Comparison of ENCODE assay signal across 5 cellular contexts in the genomic region with DNA sequence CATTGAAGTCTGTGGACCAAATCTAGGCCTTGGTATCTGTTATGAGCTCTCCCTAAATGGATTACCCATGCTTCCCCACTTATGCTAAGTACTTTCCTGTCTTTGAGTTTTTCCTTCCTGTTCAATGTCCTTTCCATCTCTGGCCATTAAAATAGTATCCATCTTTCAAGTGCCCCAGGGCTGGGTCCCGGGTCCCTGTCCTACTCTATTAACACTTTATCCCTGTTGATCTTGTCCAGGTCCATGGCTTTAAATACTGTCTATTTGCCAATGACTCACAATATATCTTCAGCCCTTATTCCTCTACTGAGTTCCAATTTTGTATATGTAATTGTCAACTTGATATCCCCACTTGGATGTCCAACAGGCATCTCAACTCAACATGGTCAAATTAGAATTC.
"Had no signal": no experiment of that assay in that cellular context is flagged by ENCODE, and none has a peak within 500 bp of the region (broad histone marks: within the 10 kb centered on the region; RNA-seq: fewer than 3 reads in every experiment).

No MANE protein-coding gene starts in this region.

- H3K4me3 Mint-ChIP-seq: GM23338, H9 had no signal

- H3K9me3 Mint-ChIP-seq: GM23338 had no signal

- H3K27ac Mint-ChIP-seq: GM23338, H9 had no signal

- ATAC-seq: GM23338, K562 had no signal

- DNase-seq: H9, HCEC 1CT, IMR-90 had no signal

- H3K4me1 Mint-ChIP-seq: GM23338, H9 had no signal
